Comparison of ENCODE assay signal across 9 cellular contexts in the genomic region with DNA sequence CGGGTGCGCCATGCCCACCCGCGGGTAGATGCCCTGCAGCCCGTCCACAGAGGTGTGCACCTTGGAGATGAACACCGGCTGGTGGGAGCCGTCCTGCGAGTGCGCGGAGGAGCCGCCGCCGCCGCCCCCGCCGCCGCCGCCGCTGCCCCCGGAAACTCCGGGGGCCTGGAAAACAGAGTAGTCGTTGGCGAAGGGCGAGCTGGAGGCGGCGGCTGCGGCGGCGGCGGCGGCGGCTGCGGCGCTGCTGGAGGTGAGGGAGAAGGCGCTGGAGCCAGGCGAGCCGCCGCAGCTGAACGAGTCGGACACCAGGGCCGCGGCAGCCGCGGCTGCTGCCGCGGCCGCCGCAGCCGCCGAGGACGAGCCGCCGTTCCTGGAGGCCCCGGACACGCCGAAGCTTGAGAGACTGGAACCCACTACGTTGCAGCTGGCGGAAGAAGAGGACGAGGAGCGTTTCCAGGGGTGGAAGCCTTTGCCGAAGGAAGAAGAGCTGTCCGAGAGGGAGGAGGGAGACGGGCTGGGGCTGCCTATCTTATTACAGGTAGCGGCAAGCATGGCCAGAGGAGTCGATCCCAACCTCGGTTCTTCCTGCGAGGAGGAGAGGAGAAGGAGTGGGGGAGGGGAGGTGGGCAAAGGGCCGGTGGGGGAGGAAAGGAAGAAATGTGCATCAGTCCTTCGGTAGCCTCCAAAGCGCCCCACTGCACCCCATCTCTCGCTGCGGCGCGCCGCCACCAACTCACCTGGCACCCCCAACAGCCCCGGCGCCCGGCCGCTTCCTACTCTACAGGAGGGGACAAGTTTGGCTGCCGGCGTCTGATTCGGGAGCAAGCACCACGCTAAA. TPM values are rescaled to one million over a fixed set of nuclear protein-coding genes. Genes with fewer than 3 reads are reported as not detected.
A peak's percentile ranks its signal among the peaks of the same experiment; 100 is the strongest.
DNase-seq lines count a peak whose midpoint lies in the region; ATAC-seq, FAIRE-seq and TF ChIP-seq lines count a peak whose summit lies in the region.
"Had no signal": no experiment of that assay in that cellular context is flagged by ENCODE, and none has a peak within 500 bp of the region (broad histone marks: within the 10 kb centered on the region; RNA-seq: fewer than 3 reads in every experiment).

No MANE protein-coding gene starts in this region.

- H3K4me3 ChIP-seq in H1 (ENCODE audit: extremely low read depth in 1 of 4, insufficient read depth in 2 of 4, low read depth in 3 of 4, low read length in 4 of 4) (peak overlapping the region; percentile 80 to 92 (median 86)), neuron (ENCODE audit: low read length) (peak overlapping the region; percentile 64)

- WGBS in H1 (ENCODE audit: extremely low coverage in 1 of 2, insufficient coverage in 1 of 2, insufficient read length in 1 of 2, insufficient replicate concordance in 2 of 2, low coverage in 1 of 2, low lambda C conversion rate in 2 of 2, missing lambda C conversion rate in 1 of 2), 2 experiments: 1% methylated on average over 41 of the region's 83 CpGs; no CpG with 5 or more reads in 1 of the 2 experiments

- H4K5ac ChIP-seq in H1 (ENCODE audit: insufficient read length, low read depth, low read length): peak overlapping the region; percentile 19

- H3K27me3 ChIP-seq in H1 (replicated peaks in 1 of 4; ENCODE audit: control insufficient read depth in 3 of 4, extremely low read depth in 1 of 4, insufficient read depth in 3 of 4, low read length in 3 of 4): peaks cover 9 to 39% (median 23%) of the 10 kb centered on the region in 4 experiments
- H3K27me3 ChIP-seq in neuron (ENCODE audit: insufficient read depth, low read length): peaks cover 78% of the 10 kb centered on the region

- no peaks in the 10 kb centered on the region for H3K36me3 ChIP-seq in H1 (ENCODE audit: control insufficient read depth in 2 of 4, insufficient read depth in 4 of 4, low read length in 3 of 4)
- no peaks in the 10 kb centered on the region for H3K36me3 ChIP-seq in neuron (ENCODE audit: insufficient read depth, low read length)
- H3K36me3 ChIP-seq: Peyer's patch had no signal

- no peak overlapping the region for H2BK12ac ChIP-seq in H1 (ENCODE audit: low read depth, low read length)

- H2BK15ac ChIP-seq in H1 (ENCODE audit: low read length): no peak overlapping the region

- H3K18ac ChIP-seq in H1 (ENCODE audit: extremely low read depth, low read length): peak overlapping the region; percentile 88; the same call in 1 of the 2 replicates

- H3K4ac ChIP-seq in H1 (replicated peaks; ENCODE audit: insufficient read length, low read depth, low read length): no peak overlapping the region

- no peak for TF ChIP-seq CTCF in H1 (IDR thresholded peaks at IDR 0.05; ENCODE audit: control extremely low read depth in 1 of 3, insufficient read depth in 1 of 3, low read depth in 1 of 3, low read length in 3 of 3)

- POLR2A ChIA-PET in H1 (lab: Charles Lee; ENCODE audit: partially characterized antibody): interaction anchor here (2.7 to 14.6 kb wide), 2 partner anchors 9 to 46 kb away, joined by 8 to 192 read pairs; a partner anchor contains a TSS

- H3K4me1 ChIP-seq in H1 (replicated peaks in 1 of 4; ENCODE audit: control insufficient read depth in 3 of 4, insufficient read depth in 4 of 4, low read length in 3 of 4) (peaks cover 2 to 24% (median 16%) of the 10 kb centered on the region in 4 experiments), neuron (ENCODE audit: insufficient read depth, low read length) (peaks cover 18% of the 10 kb centered on the region)

- peak overlapping the region; percentile 55 for H4K91ac ChIP-seq in H1 (replicated peaks; ENCODE audit: insufficient read length, low read length)

- no peaks in the 10 kb centered on the region for H4K20me1 ChIP-seq in H1 (replicated peaks in 1 of 2; ENCODE audit: control insufficient read depth in 1 of 2, insufficient read depth in 2 of 2, low read length in 2 of 2)

- no peak for ATAC-seq in GM21737 (IDR thresholded peaks at IDR 0.05; ENCODE audit: unreplicated experiment)

- FAIRE-seq in H1 (lab: Jason Lieb, UNC): no peak

- no peak overlapping the region for H3K27ac ChIP-seq in H1 (ENCODE audit: low read depth, low read length)

- H2AFZ ChIP-seq in H1 (ENCODE audit: low read length) (no peak overlapping the region), neuron (ENCODE audit: low read depth, low read length) (peak overlapping the region; percentile 33)

- H2AK5ac ChIP-seq in H1 (ENCODE audit: low read depth, low read length): no peak overlapping the region

- no peak for TF ChIP-seq EP300 in H1 (IDR thresholded peaks at IDR 0.05; ENCODE audit: borderline replicate concordance in 1 of 2, low read depth in 2 of 2, low read length in 2 of 2)

- H2BK20ac ChIP-seq in H1 (ENCODE audit: low read length): peak overlapping the region; percentile 80; the same call in 1 of the 2 replicates

- no peak overlapping the region for H3K14ac ChIP-seq in H1 (ENCODE audit: insufficient read length)

- peaks cover 22% of the 10 kb centered on the region for H3K23me2 ChIP-seq in H1 (ENCODE audit: low read depth, low read length)

- no peak overlapping the region for H3K23ac ChIP-seq in H1 (ENCODE audit: insufficient read length)

- peak overlapping the region; percentile 95 to 99 for H3K4me2 ChIP-seq in H1 (ENCODE audit: insufficient read depth in 1 of 2, low read depth in 2 of 2, low read length in 2 of 2)

- H3K79me2 ChIP-seq in H1 (ENCODE audit: control insufficient read depth in 1 of 2, insufficient read depth in 2 of 2, low read length in 2 of 2): peaks cover 0 to 33% of the 10 kb centered on the region in 2 experiments; a peak in 2 of 4 replicates

- intact Hi-C loops in posterior vena cava (cut with DNase I): no loop called here

- H4K8ac ChIP-seq in H1 (ENCODE audit: extremely low read depth, insufficient read depth, low read length): no peak overlapping the region

- H3K9ac ChIP-seq in H1 (replicated peaks in 1 of 4; ENCODE audit: extremely low read depth in 1 of 4, low read depth in 3 of 4, low read length in 3 of 4): peak overlapping the region in 2 of 4 experiments; percentile 48 to 61; a peak in 2 of 7 replicates

- TF ChIP-seq RAD21 in H1 (IDR thresholded peaks at IDR 0.05 in 1 of 2, conservative IDR thresholded peaks at IDR 0.05 in 1 of 2; ENCODE audit: low read depth in 2 of 2, low read length in 2 of 2): no peak

- no peaks in the 10 kb centered on the region for H3K9me3 ChIP-seq in H1 (ENCODE audit: insufficient read depth in 2 of 2, low read depth in 1 of 2, low read length in 1 of 2)
- no peaks in the 10 kb centered on the region for H3K9me3 ChIP-seq in neuron (ENCODE audit: low read length)
- H3K9me3 ChIP-seq: Peyer's patch had no signal

- DNase-seq in DMS79 treated with DMSO at 0.1 percent for 48 hours (lab: John Stamatoyannopoulos, UW) (peak; percentile 47), DMS79 (lab: John Stamatoyannopoulos, UW) (no peak), NCI-H510A treated with DMSO at 0.1 percent for 48 hours (lab: John Stamatoyannopoulos, UW) (peak; percentile 26), H1 (ENCODE audit: low read depth in 1 of 2, low spot score in 2 of 2) (peak in 1 of 2 experiments; percentile 68), dedifferentiated amniotic fluid mesenchymal stem cell (ENCODE audit: extremely low spot score) (no peak), posterior vena cava (ENCODE audit: low spot score) (no peak)

- H2BK5ac ChIP-seq in H1 (ENCODE audit: low read depth, low read length): 0 out of 2 replicates have a peak overlapping the region, but pooled peaks have one; percentile 32

- no peaks in the 10 kb centered on the region for H3K79me1 ChIP-seq in H1 (ENCODE audit: low read depth, low read length)

- H2BK120ac ChIP-seq in H1 (replicated peaks; ENCODE audit: low read depth, low read length): no peak overlapping the region

- no peak for TF ChIP-seq POLR2A in H1 (IDR thresholded peaks at IDR 0.05; ENCODE audit: control extremely low read depth in 1 of 2, low read depth in 2 of 2, low read length in 2 of 2)

- no peak overlapping the region for H3K56ac ChIP-seq in H1 (replicated peaks; ENCODE audit: insufficient read length, low read depth, low read length)

- CTCF ChIA-PET in H1 (lab: Charles Lee; ENCODE audit: partially characterized antibody): interaction anchor here (0.6 to 7.9 kb wide), 8 partner anchors 7 to 297 kb away, joined by 3 to 48 read pairs (median 4); no protein-coding TSS in a partner anchor

TF ChIP-seq in H1, 55 proteins besides CTCF, POLR2A, EP300 and RAD21:
- peak; percentile 38; the same call in 1 of the 2 replicates for TF ChIP-seq SUZ12 (IDR thresholded peaks at IDR 0.05; ENCODE audit: low read length)
- no peak for TF ChIP-seq ZNF274 (IDR thresholded peaks at IDR 0.05; ENCODE audit: borderline replicate concordance, extremely low read depth, low read length)
- 0 out of 2 replicates have a peak, but pooled peaks have one; percentile 27 for TF ChIP-seq TAF1 (IDR thresholded peaks at IDR 0.05; ENCODE audit: low read depth, low read length)
- peak; percentile 12 for TF ChIP-seq ASH2L (IDR thresholded peaks at IDR 0.05; ENCODE audit: low read length)
- TF ChIP-seq, protein P1, sequence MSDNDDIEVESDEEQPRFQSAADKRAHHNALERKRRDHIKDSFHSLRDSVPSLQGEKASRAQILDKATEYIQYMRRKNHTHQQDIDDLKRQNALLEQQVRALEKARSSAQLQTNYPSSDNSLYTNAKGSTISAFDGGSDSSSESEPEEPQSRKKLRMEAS (IDR thresholded peaks at IDR 0.05): peak; percentile 16; the same call in 1 of the 2 replicates
- 0 out of 2 replicates have a peak, but pooled peaks have one; percentile 34 for TF ChIP-seq PHF8 (conservative IDR thresholded peaks at IDR 0.05; ENCODE audit: low read depth, low read length)
- TF ChIP-seq CHD2 (IDR thresholded peaks at IDR 0.05; ENCODE audit: low read length): no peak

RNA-seq across cellular contexts. Expression of a gene that starts 1.3 kb away (rescaled TPM):
- 10.6 and 12.0 TPM in 2 replicates for total RNA-seq in H1 (2021; fragmentation: NEBNext Ultra II Directional; extraction: Animal tissue kit (Norgen Biotek cat#: 25700))
- polyA plus RNA-seq in H1 (2011; rRNA removed): 11.3 and 13.5 TPM in 2 replicates
- 7.9 TPM for polyA plus RNA-seq in H1 (2011; cell fraction: cytosol; rRNA removed)
- polyA plus RNA-seq in H1 (2011; cell fraction: nucleus; rRNA removed): 11.6 TPM
- 6.5 to 9.0 TPM (median 6.8 TPM) in 4 replicates for polyA plus RNA-seq in H1 (2012, experiment 1 of 2)
- 4.7 TPM for polyA plus RNA-seq in H1 (2012, experiment 2 of 2)
- 3.4 TPM for polyA plus RNA-seq in H1 (2013, experiment 1 of 2)
- 2.8 TPM for polyA plus RNA-seq in H1 (2013, experiment 2 of 2)
- 3.4 and 3.8 TPM in 2 replicates for polyA minus RNA-seq in H1 (2011; rRNA and poly(A)+ RNA removed)
- polyA minus RNA-seq in H1 (2011; cell fraction: cytosol; rRNA and poly(A)+ RNA removed): 9.6 TPM
- 9.8 TPM for polyA minus RNA-seq in H1 (2011; cell fraction: nucleus; rRNA and poly(A)+ RNA removed)
- not detected for total RNA-seq in posterior vena cava

Comparison
In these comparisons a context has a peak if more than half of its experiments do, and no peak if none do; other contexts are left out.
1. DNase-seq: peak in DMS79 treated with DMSO at 0.1 percent for 48 hours (single experiment) and NCI-H510A treated with DMSO at 0.1 percent for 48 hours (single experiment); none in DMS79 (single experiment), dedifferentiated amniotic fluid mesenchymal stem cell (single experiment) and posterior vena cava (single experiment).
2. RNA of a gene that starts 1.3 kb away (total RNA-seq): 10.6 to 12.0 TPM in H1; not detected in posterior vena cava; every median in the first group is over 10 times any median in the second.